Comparison of ENCODE assay signal across 1 cellular context in the genomic region with DNA sequence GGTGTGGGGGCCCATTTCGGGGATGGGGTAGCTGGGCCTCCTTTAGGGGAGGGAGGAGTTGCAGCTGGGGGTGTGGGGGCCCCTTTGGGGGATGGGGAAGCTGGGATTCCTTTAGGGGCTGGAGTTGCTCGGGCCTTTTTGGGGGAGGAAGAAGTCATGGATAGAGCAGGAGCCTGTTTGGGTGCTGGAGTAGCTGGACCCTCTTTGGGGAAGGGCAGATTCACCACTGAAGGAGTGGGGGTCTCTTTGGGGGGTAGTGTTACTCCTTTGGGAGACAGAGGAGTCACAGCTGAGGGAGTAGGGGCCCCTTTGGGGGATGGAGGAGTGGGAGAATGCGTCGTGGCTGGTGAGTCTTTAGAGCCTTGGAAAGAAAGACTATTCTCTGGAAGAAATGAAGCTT.
TF ChIP-seq lines count a peak whose summit lies in the region.

No MANE protein-coding gene starts in this region.

TF ChIP-seq in H1, 55 proteins besides CTCF, POLR2A, EP300 and RAD21:
- TF ChIP-seq SUZ12 (IDR thresholded peaks at IDR 0.05; ENCODE audit: low read length), result no peak
